ENCODE assay signal across 21 cellular contexts in the genomic region with DNA sequence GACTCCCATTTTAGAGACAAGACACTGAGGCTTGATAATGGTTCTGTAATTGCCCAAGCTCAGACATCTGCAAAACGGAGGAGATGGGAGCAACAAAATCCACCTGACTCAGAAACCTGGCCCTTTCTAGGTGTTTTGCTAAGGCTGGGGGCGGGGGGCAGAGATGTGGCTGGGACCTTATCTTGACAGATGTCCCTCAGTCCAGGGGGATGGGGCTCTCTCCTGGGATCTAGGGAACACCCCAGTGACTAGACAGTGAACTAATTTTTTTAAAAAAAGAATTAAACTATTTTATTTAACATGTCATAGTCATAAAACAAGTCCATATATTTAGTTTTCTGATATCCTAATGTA. TPM values are rescaled to one million over a fixed set of nuclear protein-coding genes. Genes with fewer than 3 reads are reported as not detected.
DNase-seq lines count a peak whose midpoint lies in the region; FAIRE-seq and TF ChIP-seq lines count a peak whose summit lies in the region.
"Had no signal": no experiment of that assay in that cellular context is flagged by ENCODE, and none has a peak within 500 bp of the region (broad histone marks: within the 10 kb centered on the region; RNA-seq: fewer than 3 reads in every experiment).

No MANE protein-coding gene starts in this region.

- TF ChIP-seq POLR2A in lower leg skin (IDR thresholded peaks at IDR 0.05) (no peak), vagina (IDR thresholded peaks at IDR 0.05) (no peak), GM12892 (IDR thresholded peaks at IDR 0.05; ENCODE audit: low read depth, low read length) (no peak)

- no peaks in the 10 kb centered on the region for H3K27me3 ChIP-seq in right atrium auricular region
- H3K27me3 ChIP-seq in vagina = no peaks in the 10 kb centered on the region

- peaks cover 0 to 22% of the 10 kb centered on the region in 2 donors for H3K4me1 ChIP-seq in right atrium auricular region
- peaks cover 18% of the 10 kb centered on the region for H3K4me1 ChIP-seq in vagina

- no peak for FAIRE-seq in GM12892 (lab: Jason Lieb, UNC)
- FAIRE-seq: A204.1, GM12891 had no signal

- WGBS in lower leg skin, 2 donors = 83 to 91% methylated on average over 2 of the region's 2 CpGs

- TF ChIP-seq CTCF in right atrium auricular region (IDR thresholded peaks at IDR 0.05) (no peak), lower leg skin (IDR thresholded peaks at IDR 0.05) (no peak), vagina (IDR thresholded peaks at IDR 0.05) (no peak)

- DNase-seq in right atrium auricular region (ENCODE audit: low spot score) (peak; percentile 21), cardiac septum (ENCODE audit: low spot score) (no peak), lower leg skin (ENCODE audit: low spot score in 2 of 2) (peak; percentile 8 to 53), vagina (ENCODE audit: extremely low spot score in 2 of 2) (peak; percentile 31 to 78), GM12892 (ENCODE audit: insufficient read length) (no peak), Kasumi-1 (lab: John Stamatoyannopoulos, UW) (no peak)
- DNase-seq: C1 segment of cervical spinal cord; Calu3; CD4-positive, alpha-beta memory T cell; COR-L47; DMS53; DMS79 treated with DMSO at 0.1 percent for 48 hours; GF-D8; GOT3; H7; HCEC 1CT had no signal

- H3K9me3 ChIP-seq in right atrium auricular region (no peaks in the 10 kb centered on the region), vagina (no peaks in the 10 kb centered on the region)

- H3K36me3 ChIP-seq in right atrium auricular region = no peaks in the 10 kb centered on the region
- no peaks in the 10 kb centered on the region for H3K36me3 ChIP-seq in vagina

- no peak overlapping the region for H3K27ac ChIP-seq in right atrium auricular region
- no peak overlapping the region for H3K27ac ChIP-seq in vagina
- H3K27ac ChIP-seq: 22Rv1 had no signal

- H3K4me3 ChIP-seq in right atrium auricular region (no peak overlapping the region), lower leg skin (ENCODE audit: low read depth, poor library complexity, severe bottlenecking) (no peak overlapping the region), vagina (no peak overlapping the region)

- intact Hi-C loops in cardiac septum (cut with DNase I) = loop anchor here (10.0 kb wide), 1 partner anchor 310 kb away; no protein-coding TSS in a partner anchor
- intact Hi-C loops in lower leg skin (cut with DNase I; ENCODE audit: low total_unique reads) = no loop called here
- intact Hi-C loops in vagina (cut with DNase I) = no loop called here

RNA-seq across cellular contexts. Expression of a gene that starts 32.0 kb away (rescaled TPM):
- 1 to 10 TPM; 1.4 to 2.6 TPM for total RNA-seq in right atrium auricular region
- total RNA-seq in cardiac septum = 2.5 TPM
- 1 to 10 TPM; 1.7 to 4.3 (median 3.3) TPM for total RNA-seq in lower leg skin
- total RNA-seq in vagina = 5.9 TPM
- 15.4 TPM for polyA plus RNA-seq in GM12892 (2012; ENCODE audit: missing spikeins)
- total RNA-seq: Daoy, G401 had no signal

Comparison
In these comparisons a context has a peak if more than half of its experiments do, and no peak if none do; other contexts are left out.
1. DNase-seq: peak in right atrium auricular region (single experiment), lower leg skin (2 of 2) and vagina (2 of 2); none in cardiac septum (single experiment), GM12892 (single experiment) and Kasumi-1 (0 of 2).